In genomic region chr18:68714707-68715496, GRCh38 we compare ENCODE assay signal across 8 cellular contexts. TPM values are rescaled to one million over a fixed set of nuclear protein-coding genes. Genes with fewer than 3 reads are reported as not detected.
A peak's percentile ranks its signal among the peaks of the same experiment; 100 is the strongest.
DNase-seq lines count a peak whose midpoint lies in the region; ATAC-seq, FAIRE-seq and TF ChIP-seq lines count a peak whose summit lies in the region.

Gene TMX3 (minus strand): TSS chr18:68715108. CDS start chr18:68714981, 127 bp downstream.

- peak within 1 kb of the TSS; percentile 90 to 97 for H3K27ac Mint-ChIP-seq in T-cell

- H3K9me3 ChIP-seq in heart left ventricle (no peaks in the 10 kb centered on the region), upper lobe of left lung (no peaks in the 10 kb centered on the region)

- intact Hi-C loops in heart left ventricle (cut with DNase I), result loop anchor here in 1 of 10 donors (5.0 kb wide), 1 partner anchor 1198 kb away; the partner anchor contains the start of gene DSEL
- intact Hi-C loops in posterior cingulate gyrus (cut with DNase I), result no loop called here

- H3K4me1 Mint-ChIP-seq in T-cell, result peaks cover 42 to 49% (median 48%) of the 10 kb centered on the region in 3 donors

- no peaks in the 10 kb centered on the region for H3K27me3 ChIP-seq in heart left ventricle
- no peaks in the 10 kb centered on the region for H3K27me3 ChIP-seq in upper lobe of left lung

- H3K4me3 ChIP-seq in heart left ventricle (peak within 1 kb of the TSS; percentile 77 to 99 (median 92)), upper lobe of left lung (peak within 1 kb of the TSS; percentile 79 to 99 (median 88))

- peaks cover 0 to 42% (median 27%) of the 10 kb centered on the region in 9 donors for H3K36me3 ChIP-seq in heart left ventricle
- H3K36me3 ChIP-seq in upper lobe of left lung, result peaks cover 0 to 25% (median 8%) of the 10 kb centered on the region in 4 donors

- WGBS in adipose tissue, 3 donors, result 0% methylated on average over 71 of the region's 71 CpGs
- WGBS in heart left ventricle, 4 donors, result 0% methylated on average over 17 to 71 of the region's 71 CpGs
- WGBS in upper lobe of left lung, 2 donors, result 0 to 1% methylated on average over 40 to 56 of the region's 71 CpGs

- TF ChIP-seq EP300 in upper lobe of left lung (IDR thresholded peaks at IDR 0.05), result peak in 1 of 4 donors; percentile 40

- H3K27me3 Mint-ChIP-seq in T-cell, result no peaks in the 10 kb centered on the region

- CTCF ChIA-PET in T-cell (lab: Charles Lee), result no interaction called here

- H3K27ac ChIP-seq in adipose tissue (ENCODE audit: low read depth, low read length) (no peak within 1 kb of the TSS), heart left ventricle (peak within 1 kb of the TSS; percentile 54 to 91 (median 84)), upper lobe of left lung (peak within 1 kb of the TSS; percentile 84 to 92 (median 86))

- FAIRE-seq in GM12891 (lab: Jason Lieb, UNC), result peak; percentile 95

- TF ChIP-seq POLR2A in GM12891 (IDR thresholded peaks at IDR 0.05; ENCODE audit: low read depth, low read length) (no peak), heart left ventricle (IDR thresholded peaks at IDR 0.05) (peak in 1 of 2 donors; percentile 52), upper lobe of left lung (IDR thresholded peaks at IDR 0.05) (peak in 3 of 4 donors; percentile 16 to 58 (median 42))

- no peaks in the 10 kb centered on the region for H3K9me3 Mint-ChIP-seq in T-cell

- POLR2A ChIA-PET in T-cell (lab: Charles Lee), result interaction anchor here in 1 of 2 donors (0.6 kb wide), 1 partner anchor 64 kb away, joined by 3 read pairs; no protein-coding TSS in a partner anchor

- peak within 1 kb of the TSS; percentile 95 to 99 (median 99) for H3K4me3 Mint-ChIP-seq in T-cell

- peaks cover 23% of the 10 kb centered on the region for H3K36me3 Mint-ChIP-seq in T-cell

- DNase-seq in GM12891 (ENCODE audit: insufficient read length, low spot score) (peak; percentile 86), NCI-H1436 treated with DMSO at 0.1 percent for 48 hours (lab: John Stamatoyannopoulos, UW) (peak; percentile 80), T-cell (peak; percentile 82 to 93 (median 90)), heart left ventricle (peak; percentile 91 to 95 (median 94)), posterior cingulate gyrus (peak; percentile 79 to 98 (median 86)), upper lobe of left lung (peak; percentile 93 to 96)

- H3K4me1 ChIP-seq in heart left ventricle, result peaks cover 0 to 34% (median 20%) of the 10 kb centered on the region in 12 donors
- H3K4me1 ChIP-seq in upper lobe of left lung, result peaks cover 13 to 28% (median 16%) of the 10 kb centered on the region in 4 donors

- ATAC-seq in HG02840 (IDR thresholded peaks at IDR 0.05; ENCODE audit: low FRiP score, unreplicated experiment) (peak; percentile 98), T-cell (replicated peaks in 1 of 4) (peak; percentile 98 to 99 (median 99)), heart left ventricle (peak; percentile 99 to 100 (median 100)), upper lobe of left lung (ENCODE audit: low FRiP score in 2 of 2) (peak; percentile 99 to 100)

- TF ChIP-seq CTCF in heart left ventricle (IDR thresholded peaks at IDR 0.05) (no peak), upper lobe of left lung (IDR thresholded peaks at IDR 0.05) (peak in 1 of 6 experiments; percentile 15)

TF ChIP-seq in GM12891, 5 proteins besides CTCF, POLR2A, EP300 and RAD21:
- TF ChIP-seq POLR2AphosphoS5 (IDR thresholded peaks at IDR 0.05; ENCODE audit: low read depth, low read length) (peak; percentile 64; the same call in 1 of the 2 replicates), TAF1 (IDR thresholded peaks at IDR 0.05; ENCODE audit: low read depth, low read length) (peak; percentile 65), PAX5 (IDR thresholded peaks at IDR 0.05; ENCODE audit: insufficient read depth, low read length, severe bottlenecking) (no peak), POU2F2 (IDR thresholded peaks at IDR 0.05; ENCODE audit: low read depth, low read length) (0 out of 2 replicates have a peak, but pooled peaks have one; percentile 15), SPI1 (IDR thresholded peaks at IDR 0.05; ENCODE audit: low read depth, low read length) (0 out of 2 replicates have a peak, but pooled peaks have one; percentile 30)

RNA-seq across cellular contexts. Expression of gene TMX3, which starts in this region (rescaled TPM):
- 15.6 TPM for polyA plus RNA-seq in GM12891 (2012; ENCODE audit: low read depth, missing spikeins)
- total RNA-seq in T-cell (10 to 100 TPM; 48.6 to 62.5 (median 52.3) TPM), heart left ventricle (10 to 100 TPM; 20.0 to 39.0 (median 31.7) TPM), upper lobe of left lung (10 to 100 TPM; 25.0 to 67.1 (median 50.8) TPM)
- polyA plus RNA-seq in adipose tissue (10 to 100 TPM in 2 of 3 donors, 1 to 10 TPM in 1; 8.0 to 21.8 (median 12.6) TPM), heart left ventricle (10 to 100 TPM; 13.0 to 25.3 TPM)
